In the genomic region with DNA sequence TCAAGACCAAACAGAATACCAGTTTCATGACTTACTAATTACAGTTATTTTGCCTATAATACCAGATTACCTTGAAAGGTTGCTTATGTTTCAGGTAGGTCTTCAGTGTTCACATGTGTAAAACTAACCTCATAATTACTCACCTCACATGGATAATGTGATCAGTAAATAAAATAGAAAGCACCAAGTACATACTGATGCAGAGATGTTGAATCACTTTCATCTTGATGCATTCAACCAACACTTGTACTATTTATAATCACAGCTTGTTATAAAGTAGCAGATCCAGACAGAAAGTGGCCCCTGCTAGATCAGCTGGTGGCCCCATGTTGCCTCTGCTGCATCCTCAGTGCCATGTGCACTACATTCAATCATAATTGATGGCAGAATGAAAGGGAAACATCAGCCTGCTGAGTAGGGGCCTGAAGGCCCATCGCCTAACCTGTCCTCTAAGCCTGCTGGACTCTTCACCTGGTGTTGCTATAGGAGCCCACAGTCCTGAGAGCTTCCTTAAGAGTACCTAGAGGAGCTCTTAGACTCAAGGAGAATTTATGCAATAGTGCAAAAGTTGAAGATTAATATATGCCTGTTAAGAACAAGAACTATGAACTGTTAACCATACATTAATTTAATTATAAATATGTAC, we compare ENCODE assay signal across 14 cellular contexts.
DNase-seq lines count a peak whose midpoint lies in the region; ATAC-seq and TF ChIP-seq lines count a peak whose summit lies in the region.
"Had no signal": no experiment of that assay in that cellular context is flagged by ENCODE, and none has a peak within 500 bp of the region (broad histone marks: within the 10 kb centered on the region; RNA-seq: fewer than 3 reads in every experiment).

No MANE protein-coding gene starts in this region.

- no peaks in the 10 kb centered on the region for H3K36me3 ChIP-seq in KMS-11 (ENCODE audit: insufficient read depth)
- H3K36me3 ChIP-seq in gastrocnemius medialis = peaks cover 0 to 6% of the 10 kb centered on the region in 2 donors
- H3K36me3 ChIP-seq: suprapubic skin had no signal

- intact Hi-C loops in activated CD4-positive, alpha-beta memory T cell treated with anti-CD3 and anti-CD28 coated beads for 36 hours (cut with micrococcal nuclease) = loop anchor here (5.0 kb wide), 2 partner anchors 212 to 752 kb away; no protein-coding TSS in a partner anchor
- intact Hi-C loops in gastrocnemius medialis (cut with DNase I; ENCODE audit: low total_unique reads) = loop anchor here (10.0 kb wide), 1 partner anchor 264 kb away; no protein-coding TSS in a partner anchor

- no peak for TF ChIP-seq POLR2A in gastrocnemius medialis (IDR thresholded peaks at IDR 0.05)

- no peaks in the 10 kb centered on the region for H3K27me3 ChIP-seq in KMS-11 (ENCODE audit: insufficient read depth, low read depth)
- no peaks in the 10 kb centered on the region for H3K27me3 ChIP-seq in gastrocnemius medialis
- H3K27me3 ChIP-seq: suprapubic skin had no signal

- no peak overlapping the region for H3K9ac ChIP-seq in KMS-11

- peaks cover 8% of the 10 kb centered on the region; the same call in 1 of the 2 replicates for H3K79me2 ChIP-seq in KMS-11 (ENCODE audit: insufficient read depth, low read depth)

- TF ChIP-seq CTCF in KMS-11 (conservative IDR thresholded peaks at IDR 0.05; ENCODE audit: low read depth, low read length) = no peak
- TF ChIP-seq CTCF in gastrocnemius medialis (IDR thresholded peaks at IDR 0.05 in 4 of 5, conservative IDR thresholded peaks at IDR 0.05 in 1 of 5) = no peak
- no peak for TF ChIP-seq CTCF in foreskin fibroblast (IDR thresholded peaks at IDR 0.05; ENCODE audit: low read depth, low read length)

- peaks cover 6% of the 10 kb centered on the region for H3K36me3 Mint-ChIP-seq in activated CD4-positive, alpha-beta memory T cell treated with anti-CD3 and anti-CD28 coated beads for 36 hours
- H3K36me3 Mint-ChIP-seq in activated CD4-positive, alpha-beta memory T cell treated with anti-CD3 and anti-CD28 coated beads, Interleukin-2, amount 10 ng/mL, durations not matched to agents 7 days and 5 days (ENCODE audit: low read depth) = peaks cover 15% of the 10 kb centered on the region
- H3K36me3 Mint-ChIP-seq in central memory CD8-positive, alpha-beta T cell (ENCODE audit: insufficient read depth) = peaks cover 4% of the 10 kb centered on the region

- in situ Hi-C loops in gastrocnemius medialis (cut with MboI; ENCODE audit: low sequenced_read_pairs in 4 of 4) = loop anchor here in 3 of 4 donors (10.0 to 25.0 kb wide), 3 partner anchors 373 to 434 kb away; a partner anchor contains a TSS

- H3K4me1 Mint-ChIP-seq in activated CD4-positive, alpha-beta memory T cell treated with anti-CD3 and anti-CD28 coated beads for 36 hours (ENCODE audit: low read depth) = peaks cover 33% of the 10 kb centered on the region
- H3K4me1 Mint-ChIP-seq in activated CD4-positive, alpha-beta memory T cell treated with anti-CD3 and anti-CD28 coated beads, Interleukin-2, amount 10 ng/mL, durations not matched to agents 7 days and 5 days = peaks cover 22% of the 10 kb centered on the region
- H3K4me1 Mint-ChIP-seq in central memory CD8-positive, alpha-beta T cell = peaks cover 45% of the 10 kb centered on the region

- H3K27me3 Mint-ChIP-seq in activated CD4-positive, alpha-beta memory T cell treated with anti-CD3 and anti-CD28 coated beads for 36 hours = no peaks in the 10 kb centered on the region
- no peaks in the 10 kb centered on the region for H3K27me3 Mint-ChIP-seq in activated CD4-positive, alpha-beta memory T cell treated with anti-CD3 and anti-CD28 coated beads, Interleukin-2, amount 10 ng/mL, durations not matched to agents 7 days and 5 days
- H3K27me3 Mint-ChIP-seq in central memory CD8-positive, alpha-beta T cell = no peaks in the 10 kb centered on the region
- H3K27me3 Mint-ChIP-seq: T-cell had no signal

- no peak overlapping the region for H3K4me3 ChIP-seq in KMS-11 (IDR thresholded peaks at IDR 0.05; ENCODE audit: insufficient read depth, low read depth, low read length)
- no peak overlapping the region for H3K4me3 ChIP-seq in gastrocnemius medialis
- H3K4me3 ChIP-seq in foreskin fibroblast (ENCODE audit: low read depth in 1 of 2, low read length in 2 of 2) = no peak overlapping the region
- H3K4me3 ChIP-seq: suprapubic skin had no signal

- H3K4me1 ChIP-seq in KMS-11 (ENCODE audit: low read depth, poor library complexity, severe bottlenecking) (peaks cover 42% of the 10 kb centered on the region), gastrocnemius medialis (peaks cover 22 to 30% of the 10 kb centered on the region in 2 donors)
- H3K4me1 ChIP-seq: suprapubic skin had no signal

- peak overlapping the region; percentile 36; the same call in 1 of the 2 replicates for H3K4me2 ChIP-seq in KMS-11

- no peaks in the 10 kb centered on the region for H4K20me1 ChIP-seq in KMS-11 (ENCODE audit: insufficient read depth)

- no peak overlapping the region for H3K4me3 Mint-ChIP-seq in activated CD4-positive, alpha-beta memory T cell treated with anti-CD3 and anti-CD28 coated beads for 36 hours
- no peak overlapping the region for H3K4me3 Mint-ChIP-seq in activated CD4-positive, alpha-beta memory T cell treated with anti-CD3 and anti-CD28 coated beads, Interleukin-2, amount 10 ng/mL, durations not matched to agents 7 days and 5 days
- no peak overlapping the region for H3K4me3 Mint-ChIP-seq in central memory CD8-positive, alpha-beta T cell
- H3K4me3 Mint-ChIP-seq: T-cell had no signal

- H3K9me3 Mint-ChIP-seq in activated CD4-positive, alpha-beta memory T cell treated with anti-CD3 and anti-CD28 coated beads for 36 hours = no peaks in the 10 kb centered on the region
- H3K9me3 Mint-ChIP-seq in activated CD4-positive, alpha-beta memory T cell treated with anti-CD3 and anti-CD28 coated beads, Interleukin-2, amount 10 ng/mL, durations not matched to agents 7 days and 5 days = no peaks in the 10 kb centered on the region
- no peaks in the 10 kb centered on the region for H3K9me3 Mint-ChIP-seq in central memory CD8-positive, alpha-beta T cell
- H3K9me3 Mint-ChIP-seq: T-cell had no signal

- ATAC-seq in central memory CD8-positive, alpha-beta T cell (replicated peaks; ENCODE audit: extremely low read depth, poor library complexity, severe bottlenecking) = no peak
- ATAC-seq in gastrocnemius medialis (no peak), HG03520 (IDR thresholded peaks at IDR 0.05; ENCODE audit: unreplicated experiment) (no peak)

- H3K27ac ChIP-seq in KMS-11 (peak overlapping the region; percentile 49; the same call in 1 of the 2 replicates), gastrocnemius medialis (peak overlapping the region; percentile 59 to 82 (median 70))
- H3K27ac ChIP-seq: suprapubic skin had no signal

- H2AFZ ChIP-seq in KMS-11 (ENCODE audit: low read depth) = no peak overlapping the region

- POLR2A ChIA-PET in activated CD4-positive, alpha-beta memory T cell treated with anti-CD3 and anti-CD28 coated beads for 36 hours (lab: Charles Lee) = interaction anchor here (1.4 kb wide), 1 partner anchor 122 kb away, joined by 3 read pairs; no protein-coding TSS in a partner anchor
- POLR2A ChIA-PET in activated CD4-positive, alpha-beta memory T cell treated with anti-CD3 and anti-CD28 coated beads, Interleukin-2, amount 10 ng/mL, durations not matched to agents 7 days and 5 days (lab: Charles Lee) = interaction anchor here (1.2 kb wide), 1 partner anchor 12 kb away, joined by 3 read pairs; no protein-coding TSS in a partner anchor

- no peak overlapping the region for H3K27ac Mint-ChIP-seq in activated CD4-positive, alpha-beta memory T cell treated with anti-CD3 and anti-CD28 coated beads for 36 hours
- no peak overlapping the region for H3K27ac Mint-ChIP-seq in activated CD4-positive, alpha-beta memory T cell treated with anti-CD3 and anti-CD28 coated beads, Interleukin-2, amount 10 ng/mL, durations not matched to agents 7 days and 5 days
- peak overlapping the region; percentile 44 for H3K27ac Mint-ChIP-seq in central memory CD8-positive, alpha-beta T cell (ENCODE audit: low read depth)

- CTCF ChIA-PET in activated CD4-positive, alpha-beta memory T cell treated with anti-CD3 and anti-CD28 coated beads for 36 hours (lab: Charles Lee) = interaction anchor here (0.6 kb wide), 1 partner anchor 195 kb away, joined by 4 read pairs; no protein-coding TSS in a partner anchor
- CTCF ChIA-PET in activated CD4-positive, alpha-beta memory T cell treated with anti-CD3 and anti-CD28 coated beads, Interleukin-2, amount 10 ng/mL, durations not matched to agents 7 days and 5 days (lab: Charles Lee) = no interaction called here

- DNase-seq in activated CD4-positive, alpha-beta memory T cell treated with anti-CD3 and anti-CD28 coated beads for 36 hours = peak; percentile 32
- DNase-seq in activated CD4-positive, alpha-beta memory T cell treated with anti-CD3 and anti-CD28 coated beads, Interleukin-2, amount 10 ng/mL, durations not matched to agents 7 days and 5 days = no peak
- DNase-seq in central memory CD8-positive, alpha-beta T cell (ENCODE audit: low spot score in 2 of 2) = no peak
- DNase-seq in gastrocnemius medialis (no peak), OCI-M1 (lab: John Stamatoyannopoulos, UW) (no peak), foreskin fibroblast (no peak)
- DNase-seq: activated CD4-positive, alpha-beta T cell treated with anti-CD3 and anti-CD28 coated beads for 4 hours; activated gamma-delta T cell; hippocampal formation; NCI-H345; T-cell had no signal

- no peaks in the 10 kb centered on the region for H3K9me3 ChIP-seq in gastrocnemius medialis
- H3K9me3 ChIP-seq: suprapubic skin had no signal
